1 cellular context compared by ENCODE assay signal in genomic region chr5:158142182-158142581, GRCh38.
TF ChIP-seq lines count a peak whose summit lies in the region.

No MANE protein-coding gene starts in this region.

TF ChIP-seq in WTC11, 78 proteins besides CTCF, POLR2A, EP300 and RAD21 (continued from another document):
- no peak for TF ChIP-seq KAT7 (CRISPR knock-in tag; IDR thresholded peaks at IDR 0.05; ENCODE audit: borderline replicate concordance)
- TF ChIP-seq CBFB (CRISPR knock-in tag; IDR thresholded peaks at IDR 0.05; ENCODE audit: low read depth): no peak
- TF ChIP-seq AR (CRISPR knock-in tag; IDR thresholded peaks at IDR 0.05): no peak
- TF ChIP-seq ZNF416 (CRISPR knock-in tag; IDR thresholded peaks at IDR 0.05): no peak
- no peak for TF ChIP-seq ZNF317 (CRISPR knock-in tag; IDR thresholded peaks at IDR 0.05; ENCODE audit: borderline replicate concordance, low read depth)
- TF ChIP-seq ZMAT4 (CRISPR knock-in tag; IDR thresholded peaks at IDR 0.05): no peak
- TF ChIP-seq NFYB (CRISPR knock-in tag; conservative IDR thresholded peaks at IDR 0.05; ENCODE audit: low read depth): no peak
- no peak for TF ChIP-seq ZNF396 (CRISPR knock-in tag; IDR thresholded peaks at IDR 0.05; ENCODE audit: borderline replicate concordance)
- no peak for TF ChIP-seq ESRRA (CRISPR knock-in tag; IDR thresholded peaks at IDR 0.05; ENCODE audit: borderline replicate concordance)
